8 cellular contexts compared by ENCODE assay signal in the genomic region with DNA sequence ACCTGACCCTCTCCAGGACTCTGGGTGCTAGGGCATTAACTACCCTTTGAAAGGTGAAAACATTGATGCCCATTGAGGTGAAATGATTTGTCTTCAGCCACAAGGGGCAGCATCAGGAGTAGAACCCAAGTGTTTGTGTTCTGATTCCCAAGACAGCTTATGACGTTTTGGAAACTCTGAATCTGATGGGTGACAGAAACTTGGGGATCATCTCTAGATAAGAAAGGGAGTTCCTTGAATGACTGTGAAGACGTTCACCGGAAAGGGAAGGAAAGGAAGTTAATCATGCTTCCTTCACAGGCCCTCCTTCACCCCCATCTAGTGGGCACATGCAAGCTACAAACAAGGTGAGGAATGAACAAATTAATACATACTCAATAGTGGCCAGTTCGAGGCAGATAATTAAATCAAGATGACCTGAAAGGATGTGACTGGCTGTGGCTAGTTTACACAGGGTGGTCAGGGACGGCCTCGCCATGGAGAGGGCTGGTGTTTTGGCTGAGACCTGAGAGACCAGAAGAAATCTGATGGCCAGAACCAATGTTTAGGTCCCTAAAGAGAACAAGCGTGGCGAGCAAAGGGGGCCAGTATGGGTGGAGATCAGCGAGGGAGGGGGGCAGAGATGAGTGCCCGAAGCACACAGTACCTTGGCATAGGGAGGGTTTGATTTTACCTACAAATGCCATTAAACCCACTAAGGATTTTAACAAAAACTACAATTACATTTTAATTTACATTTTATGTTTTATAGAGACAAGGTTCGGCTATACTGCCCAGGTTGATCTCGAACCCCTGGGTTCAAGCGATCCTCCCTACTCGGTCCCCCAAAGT. TPM values are rescaled to one million over a fixed set of nuclear protein-coding genes. Genes with fewer than 3 reads are reported as not detected.
DNase-seq lines count a peak whose midpoint lies in the region; ATAC-seq and TF ChIP-seq lines count a peak whose summit lies in the region.

No MANE protein-coding gene starts in this region.

- H2AK5ac ChIP-seq in trophoblast cell (ENCODE audit: low read length) = no peak overlapping the region

- TF ChIP-seq POLR2A in gastroesophageal sphincter (IDR thresholded peaks at IDR 0.05) (no peak), uterus (IDR thresholded peaks at IDR 0.05) (no peak)

- no peak overlapping the region for H3K23ac ChIP-seq in trophoblast cell (ENCODE audit: low read length)

- intact Hi-C loops in Panc1 (cut with micrococcal nuclease; ENCODE audit: unreplicated experiment) (no loop called here), uterus (cut with DNase I; ENCODE audit: low total_unique reads) (no loop called here)
- intact Hi-C loops in activated T-helper 2 cell treated with anti-CD3 and anti-CD28 coated beads, Interferon-gamma antibody, Interleukin-2, Interleukin-4, amounts not matched to agents 10 μg/mL and 5 μg/mL and 100 μg/mL, durations not matched to agents 14 hours and 24 hours and 36 hours (cut with micrococcal nuclease) = loop anchor here (1.0 to 5.0 kb wide), 6 partner anchors 19 to 612 kb away; a partner anchor contains a TSS

- WGBS in gastroesophageal sphincter (ENCODE audit: low coverage in 1 of 2), 2 donors = 35 to 38% methylated on average over 5 to 14 of the region's 14 CpGs
- WGBS in trophoblast cell (ENCODE audit: extremely low coverage, insufficient coverage, insufficient read length) = no CpG with 5 or more reads among the region's 14 CpGs

- peak overlapping the region; percentile 61 for H4K91ac ChIP-seq in trophoblast cell (ENCODE audit: low read depth, low read length)

- H4K12ac ChIP-seq in trophoblast cell (ENCODE audit: low read depth, low read length) = peak overlapping the region; percentile 83

- no peak overlapping the region for H3K9ac ChIP-seq in trophoblast cell (ENCODE audit: low read length)

- H3K4me3 ChIP-seq in BJ (ENCODE audit: low read depth, low read length) (peak overlapping the region; percentile 25), Panc1 (ENCODE audit: low read depth in 2 of 2, low read length in 2 of 2) (peak overlapping the region; percentile 71 to 83), gastroesophageal sphincter (peak overlapping the region; percentile 53 to 84), trophoblast cell (ENCODE audit: low read depth, low read length) (no peak overlapping the region), uterus (peak overlapping the region; percentile 82 to 95)

- peak; percentile 21 for ATAC-seq in GM21529 (IDR thresholded peaks at IDR 0.05; ENCODE audit: unreplicated experiment)
- ATAC-seq in Panc1 = peak; percentile 21
- ATAC-seq in gastroesophageal sphincter = no peak
- ATAC-seq in GM19455 (IDR thresholded peaks at IDR 0.05; ENCODE audit: unreplicated experiment) = no peak

- peak overlapping the region; percentile 85 for H4K8ac ChIP-seq in trophoblast cell (ENCODE audit: low read depth, low read length)

- peak overlapping the region; percentile 53 for H3K4me2 ChIP-seq in trophoblast cell (ENCODE audit: low read length)

- H2BK120ac ChIP-seq in trophoblast cell (ENCODE audit: insufficient read depth, low read length, poor library complexity) = peak overlapping the region; percentile 59

- H3K4me3 Mint-ChIP-seq in activated T-helper 2 cell treated with anti-CD3 and anti-CD28 coated beads, Interferon-gamma antibody, Interleukin-2, Interleukin-4, amounts not matched to agents 10 μg/mL and 5 μg/mL and 100 μg/mL, durations not matched to agents 14 hours and 24 hours and 36 hours (ENCODE audit: low read depth) = peak overlapping the region; percentile 89

- H3K18ac ChIP-seq in trophoblast cell (ENCODE audit: low read length) = no peak overlapping the region

- H3K4me1 ChIP-seq in Panc1 (ENCODE audit: control insufficient read depth, insufficient read depth, low read length) = peaks cover 56% of the 10 kb centered on the region
- H3K4me1 ChIP-seq in gastroesophageal sphincter = peaks cover 0 to 24% (median 4%) of the 10 kb centered on the region in 3 donors
- peaks cover 0 to 4% of the 10 kb centered on the region in 2 experiments for H3K4me1 ChIP-seq in trophoblast cell (ENCODE audit: control insufficient read depth in 1 of 2, insufficient read depth in 2 of 2, low read length in 2 of 2)
- H3K4me1 ChIP-seq in uterus = no peaks in the 10 kb centered on the region

- H2BK5ac ChIP-seq in trophoblast cell (ENCODE audit: low read depth, low read length, poor library complexity) = no peak overlapping the region

- H2BK12ac ChIP-seq in trophoblast cell (ENCODE audit: low read length) = peak overlapping the region; percentile 67

- H3K27me3 ChIP-seq in BJ (ENCODE audit: control insufficient read depth, insufficient read depth, low read length) = no peaks in the 10 kb centered on the region
- no peaks in the 10 kb centered on the region for H3K27me3 ChIP-seq in Panc1 (ENCODE audit: control insufficient read depth, insufficient read depth, low read length)
- H3K27me3 ChIP-seq in gastroesophageal sphincter = no peaks in the 10 kb centered on the region
- H3K27me3 ChIP-seq in trophoblast cell (ENCODE audit: insufficient read depth, low read length) = no peaks in the 10 kb centered on the region
- H3K27me3 ChIP-seq in uterus = no peaks in the 10 kb centered on the region

- peak overlapping the region; percentile 77 for H3K14ac ChIP-seq in trophoblast cell (ENCODE audit: low read length)

- no peaks in the 10 kb centered on the region for H3K27me3 Mint-ChIP-seq in activated T-helper 2 cell treated with anti-CD3 and anti-CD28 coated beads, Interferon-gamma antibody, Interleukin-2, Interleukin-4, amounts not matched to agents 10 μg/mL and 5 μg/mL and 100 μg/mL, durations not matched to agents 14 hours and 24 hours and 36 hours (ENCODE audit: low read depth)

- H3K27ac ChIP-seq in Panc1 (ENCODE audit: low read length) (peak overlapping the region; percentile 98), gastroesophageal sphincter (peak overlapping the region; percentile 89 to 93 (median 90)), trophoblast cell (ENCODE audit: low read depth, low read length) (peak overlapping the region; percentile 77), uterus (peak overlapping the region; percentile 87 to 90)

- peaks cover 33% of the 10 kb centered on the region for H3K4me1 Mint-ChIP-seq in activated T-helper 2 cell treated with anti-CD3 and anti-CD28 coated beads, Interferon-gamma antibody, Interleukin-2, Interleukin-4, amounts not matched to agents 10 μg/mL and 5 μg/mL and 100 μg/mL, durations not matched to agents 14 hours and 24 hours and 36 hours (ENCODE audit: low read depth)

- TF ChIP-seq CTCF in BJ (IDR thresholded peaks at IDR 0.05; ENCODE audit: insufficient read depth, low read depth, low read length) = peak; percentile 48
- TF ChIP-seq CTCF in Panc1 (IDR thresholded peaks at IDR 0.05) = peak; percentile 88
- peak; percentile 11 to 51 (median 30) for TF ChIP-seq CTCF in gastroesophageal sphincter (IDR thresholded peaks at IDR 0.05)
- TF ChIP-seq CTCF in uterus (IDR thresholded peaks at IDR 0.05) = peak in 3 of 4 experiments; percentile 28 to 49 (median 31)

- no peak for TF ChIP-seq EP300 in gastroesophageal sphincter (IDR thresholded peaks at IDR 0.05)

- TSS peak; percentile 99 for BruUV-seq in Panc1 (replicated peaks; lab: Mats Ljungman, UMichigan)

- no peak overlapping the region for H3K4ac ChIP-seq in trophoblast cell (ENCODE audit: low read depth, low read length)

- H3K36me3 Mint-ChIP-seq in activated T-helper 2 cell treated with anti-CD3 and anti-CD28 coated beads, Interferon-gamma antibody, Interleukin-2, Interleukin-4, amounts not matched to agents 10 μg/mL and 5 μg/mL and 100 μg/mL, durations not matched to agents 14 hours and 24 hours and 36 hours (ENCODE audit: low read depth) = peaks cover 3% of the 10 kb centered on the region

- CTCF ChIA-PET in BJ (lab: Yijun Ruan, JAX) = interaction anchor here (0.7 to 11.1 kb wide), 15 partner anchors 12 to 323 kb away, joined by 3 to 269 read pairs (median 5); a partner anchor contains a TSS
- CTCF ChIA-PET in Panc1 (lab: Charles Lee) = interaction anchor here (0.6 to 2.2 kb wide), 10 partner anchors 13 to 1293 kb away, joined by 3 to 11 read pairs (median 4); a partner anchor contains a TSS

- no peak for DNase-seq in BJ (ENCODE audit: low read depth)
- DNase-seq in Panc1 (ENCODE audit: low read depth, low spot score) = peak; percentile 88
- DNase-seq in activated T-helper 2 cell treated with anti-CD3 and anti-CD28 coated beads, Interferon-gamma antibody, Interleukin-2, Interleukin-4, amounts not matched to agents 10 μg/mL and 5 μg/mL and 100 μg/mL, durations not matched to agents 14 hours and 24 hours and 36 hours (ENCODE audit: low spot score) = peak; percentile 36
- DNase-seq in trophoblast cell = peak in 1 of 2 donors; percentile 53
- DNase-seq in uterus = no peak

- in situ Hi-C loops in Panc1 (cut with HindIII; ENCODE audit: low pct_unique_long_range_greater_than_20kb, low sequenced_read_pairs) = no loop called here

- POLR2A ChIA-PET in BJ (lab: Charles Lee) (no interaction called here), Panc1 (lab: Charles Lee) (interaction anchor here (0.9 to 1.1 kb wide), 2 partner anchors 11 to 20 kb away, joined by 3 to 11 read pairs; no protein-coding TSS in a partner anchor)

- peak overlapping the region; percentile 67 for H2AFZ ChIP-seq in trophoblast cell (ENCODE audit: insufficient read depth, low read length, poor library complexity)

- H3K27ac Mint-ChIP-seq in activated T-helper 2 cell treated with anti-CD3 and anti-CD28 coated beads, Interferon-gamma antibody, Interleukin-2, Interleukin-4, amounts not matched to agents 10 μg/mL and 5 μg/mL and 100 μg/mL, durations not matched to agents 14 hours and 24 hours and 36 hours = peak overlapping the region; percentile 99

- H3K36me3 ChIP-seq in BJ (ENCODE audit: control insufficient read depth, insufficient read depth, low read length) (no peaks in the 10 kb centered on the region), Panc1 (ENCODE audit: control insufficient read depth, insufficient read depth, low read length) (no peaks in the 10 kb centered on the region), gastroesophageal sphincter (no peaks in the 10 kb centered on the region), trophoblast cell (ENCODE audit: control insufficient read depth in 1 of 2, insufficient read depth in 2 of 2, low read length in 2 of 2) (no peaks in the 10 kb centered on the region), uterus (no peaks in the 10 kb centered on the region)

- H3K79me1 ChIP-seq in trophoblast cell (ENCODE audit: low read length) = peaks cover 8% of the 10 kb centered on the region

- no peaks in the 10 kb centered on the region for H3K9me3 Mint-ChIP-seq in activated T-helper 2 cell treated with anti-CD3 and anti-CD28 coated beads, Interferon-gamma antibody, Interleukin-2, Interleukin-4, amounts not matched to agents 10 μg/mL and 5 μg/mL and 100 μg/mL, durations not matched to agents 14 hours and 24 hours and 36 hours

- H3K9me3 ChIP-seq in Panc1 (ENCODE audit: control insufficient read depth, insufficient read depth, low read depth, low read length) = no peaks in the 10 kb centered on the region
- no peaks in the 10 kb centered on the region for H3K9me3 ChIP-seq in gastroesophageal sphincter
- H3K9me3 ChIP-seq in trophoblast cell (ENCODE audit: insufficient read depth, low read depth, low read length) = no peaks in the 10 kb centered on the region
- no peaks in the 10 kb centered on the region for H3K9me3 ChIP-seq in uterus

- peaks cover 4% of the 10 kb centered on the region for H3K79me2 ChIP-seq in trophoblast cell (ENCODE audit: control insufficient read depth, insufficient read depth, low read length, poor library complexity)

RNA-seq across cellular contexts. Expression of a gene that starts 0.9 kb away (rescaled TPM):
- polyA plus RNA-seq in BJ (2011; rRNA removed) = 3.3 and 7.6 TPM in 2 replicates
- 9.5 and 11.5 TPM in 2 replicates for polyA minus RNA-seq in BJ (2011; rRNA and poly(A)+ RNA removed)
- total RNA-seq in Panc1 (2021; ENCODE audit: unreplicated experiment) (111 TPM), gastroesophageal sphincter (10 to 100 TPM in 1 of 4 donors, 1 to 10 TPM in 3; 7.9 to 14.5 (median 8.6) TPM), uterus (10 to 100 TPM in 3 of 4 donors, 1 to 10 TPM in 1; 4.6 to 42.9 (median 15.6) TPM)
- 33.9 TPM for polyA plus RNA-seq in Panc1 (2012; ENCODE audit: insufficient read length)
- total RNA-seq in activated T-helper 2 cell treated with anti-CD3 and anti-CD28 coated beads, Interferon-gamma antibody, Interleukin-2, Interleukin-4, amounts not matched to agents 10 μg/mL and 5 μg/mL and 100 μg/mL, durations not matched to agents 14 hours and 24 hours and 36 hours = 7.7 and 8.0 TPM in 2 replicates
- 4.0 and 4.2 TPM in 2 replicates for polyA plus RNA-seq in trophoblast cell (2013)

RNA-seq across cellular contexts. Expression of a gene that starts 15.0 kb away (rescaled TPM):
- polyA plus RNA-seq in BJ (2011; rRNA removed) = not detected in 2 replicates
- polyA minus RNA-seq in BJ (2011; rRNA and poly(A)+ RNA removed) = not detected in 2 replicates
- 0.33 TPM for total RNA-seq in Panc1 (2021; ENCODE audit: unreplicated experiment)
- polyA plus RNA-seq in Panc1 (2012; ENCODE audit: insufficient read length) = 0.15 TPM
- total RNA-seq in activated T-helper 2 cell treated with anti-CD3 and anti-CD28 coated beads, Interferon-gamma antibody, Interleukin-2, Interleukin-4, amounts not matched to agents 10 μg/mL and 5 μg/mL and 100 μg/mL, durations not matched to agents 14 hours and 24 hours and 36 hours = not detected in 2 replicates
- total RNA-seq in gastroesophageal sphincter = under 1 TPM in 1 of 4 donors, not detected in 3; 0.05 TPM
- polyA plus RNA-seq in trophoblast cell (2013) = not detected in 2 replicates
- under 1 TPM in 1 of 4 donors, not detected in 3; 0.07 TPM for total RNA-seq in uterus

RNA-seq across cellular contexts. Expression of a gene that starts 40.8 kb away (rescaled TPM):
- 4.6 and 6.7 TPM in 2 replicates for polyA plus RNA-seq in BJ (2011; rRNA removed)
- polyA minus RNA-seq in BJ (2011; rRNA and poly(A)+ RNA removed) = 6.1 and 6.3 TPM in 2 replicates
- total RNA-seq in Panc1 (2021; ENCODE audit: unreplicated experiment) (7.1 TPM), gastroesophageal sphincter (1 to 10 TPM; 2.4 to 5.1 (median 3.8) TPM), uterus (1 to 10 TPM; 1.2 to 6.8 (median 2.7) TPM)
- 3.5 TPM for polyA plus RNA-seq in Panc1 (2012; ENCODE audit: insufficient read length)
- total RNA-seq in activated T-helper 2 cell treated with anti-CD3 and anti-CD28 coated beads, Interferon-gamma antibody, Interleukin-2, Interleukin-4, amounts not matched to agents 10 μg/mL and 5 μg/mL and 100 μg/mL, durations not matched to agents 14 hours and 24 hours and 36 hours = 2.4 and 2.6 TPM in 2 replicates
- polyA plus RNA-seq in trophoblast cell (2013) = 3.6 and 3.8 TPM in 2 replicates

RNA-seq across cellular contexts. Expression of a gene that starts 40.9 kb away (rescaled TPM):
- 33.4 and 39.0 TPM in 2 replicates for polyA plus RNA-seq in BJ (2011; rRNA removed)
- polyA minus RNA-seq in BJ (2011; rRNA and poly(A)+ RNA removed) = 37.4 and 52.1 TPM in 2 replicates
- 56.2 TPM for total RNA-seq in Panc1 (2021; ENCODE audit: unreplicated experiment)
- 33.8 TPM for polyA plus RNA-seq in Panc1 (2012; ENCODE audit: insufficient read length)
- total RNA-seq in activated T-helper 2 cell treated with anti-CD3 and anti-CD28 coated beads, Interferon-gamma antibody, Interleukin-2, Interleukin-4, amounts not matched to agents 10 μg/mL and 5 μg/mL and 100 μg/mL, durations not matched to agents 14 hours and 24 hours and 36 hours = 39.6 and 42.2 TPM in 2 replicates
- total RNA-seq in gastroesophageal sphincter = 10 to 100 TPM; 21.8 to 30.2 (median 24.2) TPM
- 22.9 and 23.8 TPM in 2 replicates for polyA plus RNA-seq in trophoblast cell (2013)
- total RNA-seq in uterus = 10 to 100 TPM; 19.0 to 43.4 (median 30.2) TPM

Comparison
In these comparisons a context has a peak if more than half of its experiments do, and no peak if none do; other contexts are left out.
1. DNase-seq: peak in Panc1 (single experiment) and activated T-helper 2 cell treated with anti-CD3 and anti-CD28 coated beads, Interferon-gamma antibody, Interleukin-2, Interleukin-4, amounts not matched to agents 10 μg/mL and 5 μg/mL and 100 μg/mL, durations not matched to agents 14 hours and 24 hours and 36 hours (single experiment); none in BJ (single experiment) and uterus (0 of 2).
2. CTCF ChIP-seq: peak in every context shown above with its lines; median percentile 88 in Panc1; 48 in BJ; 31 in uterus; 30 in gastroesophageal sphincter.
3. ATAC-seq: peak in GM21529 (single experiment) and Panc1 (single experiment); none in gastroesophageal sphincter (single experiment) and GM19455 (single experiment).
4. Peak in every context shown above with its lines, with median percentiles within 50 percentile points of each other: H3K27ac ChIP-seq.